ENCODE assay signal across 23 cellular contexts in genomic region chr2:84306361-84306760, GRCh38.
"Had no signal": no experiment of that assay in that cellular context is flagged by ENCODE, and none has a peak within 500 bp of the region (broad histone marks: within the 10 kb centered on the region; RNA-seq: fewer than 3 reads in every experiment).

No MANE protein-coding gene starts in this region.

- ATAC-seq: esophagus mucosa; mucosa of descending colon; natural killer cell treated with Interleukin-12 subunit alpha and Interleukin-12 subunit beta and Interleukin-15 and Interleukin-18, amount 100 ng/mL, for 72 hours; right cardiac atrium; upper lobe of right lung had no signal

- H3K36me3 Mint-ChIP-seq: activated naive CD4-positive, alpha-beta T cell treated with anti-CD3 and anti-CD28 coated beads, Interleukin-2, amount 10 ng/mL, durations not matched to agents 7 days and 5 days; activated naive CD8-positive, alpha-beta T cell treated with anti-CD3 and anti-CD28 coated beads, Interleukin-2, amount 10 ng/mL, durations not matched to agents 7 days and 5 days had no signal

- H3K4me3 ChIP-seq: left ventricle myocardium inferior, lung, mucosa of descending colon, spleen, suprapubic skin, tibial artery, upper lobe of right lung had no signal

- H3K27ac Mint-ChIP-seq: activated CD4-positive, alpha-beta memory T cell treated with anti-CD3 and anti-CD28 coated beads, Interleukin-2, amount 10 ng/mL, durations not matched to agents 7 days and 5 days; activated CD4-positive, alpha-beta T cell treated with anti-CD3 and anti-CD28 coated beads, Interleukin-2, amount 10 ng/mL, durations not matched to agents 7 days and 5 days; activated naive CD4-positive, alpha-beta T cell treated with anti-CD3 and anti-CD28 coated beads, Interleukin-2, amount 10 ng/mL, durations not matched to agents 7 days and 5 days; activated naive CD8-positive, alpha-beta T cell treated with anti-CD3 and anti-CD28 coated beads, Interleukin-2, amount 10 ng/mL, durations not matched to agents 7 days and 5 days; activated T-cell treated with anti-CD3 and anti-CD28 coated beads, Interleukin-2, amount 50 U/mL, for 24 hours; natural killer cell treated with Interleukin-12 subunit alpha and Interleukin-12 subunit beta and Interleukin-15 and Interleukin-18, amount 100 ng/mL, for 72 hours had no signal

- H3K36me3 ChIP-seq: brain microvascular endothelial cell, left ventricle myocardium inferior, spleen, suprapubic skin, tibial artery, upper lobe of right lung had no signal

- H3K9me3 ChIP-seq: suprapubic skin, upper lobe of right lung had no signal

- DNase-seq: activated CD4-positive, alpha-beta memory T cell treated with anti-CD3 and anti-CD28 coated beads, Interleukin-2, amount 10 ng/mL, durations not matched to agents 7 days and 5 days; activated CD4-positive, alpha-beta T cell treated with anti-CD3 and anti-CD28 coated beads for 1 hour; activated CD4-positive, alpha-beta T cell treated with anti-CD3 and anti-CD28 coated beads, Interleukin-2, amount 10 ng/mL, durations not matched to agents 7 days and 5 days; activated CD8-positive, alpha-beta memory T cell treated with anti-CD3 and anti-CD28 coated beads, Interleukin-2, amount 50 U/mL, for 48 hours; activated gamma-delta T cell; activated naive CD4-positive, alpha-beta T cell treated with anti-CD3 and anti-CD28 coated beads, Interleukin-2, amount 10 ng/mL, durations not matched to agents 7 days and 5 days; activated naive CD8-positive, alpha-beta T cell treated with anti-CD3 and anti-CD28 coated beads, Interleukin-2, amount 10 ng/mL, durations not matched to agents 7 days and 5 days; activated T-cell treated with anti-CD3 and anti-CD28 coated beads, Interleukin-2, amount 50 U/mL, for 24 hours; amniotic stem cell; brain microvascular endothelial cell; foreskin fibroblast; left ventricle myocardium inferior; mucosa of descending colon; posterior cingulate gyrus; right cardiac atrium; spleen; stimulated activated naive CD4-positive, alpha-beta T cell; tibial artery; upper lobe of right lung had no signal

- H3K4me3 Mint-ChIP-seq: activated CD4-positive, alpha-beta memory T cell treated with anti-CD3 and anti-CD28 coated beads, Interleukin-2, amount 10 ng/mL, durations not matched to agents 7 days and 5 days; activated CD4-positive, alpha-beta T cell treated with anti-CD3 and anti-CD28 coated beads, Interleukin-2, amount 10 ng/mL, durations not matched to agents 7 days and 5 days; activated naive CD4-positive, alpha-beta T cell treated with anti-CD3 and anti-CD28 coated beads, Interleukin-2, amount 10 ng/mL, durations not matched to agents 7 days and 5 days; activated naive CD8-positive, alpha-beta T cell treated with anti-CD3 and anti-CD28 coated beads, Interleukin-2, amount 10 ng/mL, durations not matched to agents 7 days and 5 days; activated T-cell treated with anti-CD3 and anti-CD28 coated beads, Interleukin-2, amount 50 U/mL, for 24 hours; natural killer cell treated with Interleukin-12 subunit alpha and Interleukin-12 subunit beta and Interleukin-15 and Interleukin-18, amount 100 ng/mL, for 72 hours had no signal

- H3K9me3 Mint-ChIP-seq: activated CD4-positive, alpha-beta memory T cell treated with anti-CD3 and anti-CD28 coated beads, Interleukin-2, amount 10 ng/mL, durations not matched to agents 7 days and 5 days; activated CD4-positive, alpha-beta T cell treated with anti-CD3 and anti-CD28 coated beads, Interleukin-2, amount 10 ng/mL, durations not matched to agents 7 days and 5 days had no signal

- H3K4me1 ChIP-seq: left ventricle myocardium inferior, spleen, suprapubic skin, tibial artery, upper lobe of right lung had no signal

- H3K27me3 ChIP-seq: brain microvascular endothelial cell, suprapubic skin, tibial artery, upper lobe of right lung had no signal

- H3K4me1 Mint-ChIP-seq: activated CD4-positive, alpha-beta memory T cell treated with anti-CD3 and anti-CD28 coated beads, Interleukin-2, amount 10 ng/mL, durations not matched to agents 7 days and 5 days; activated CD4-positive, alpha-beta T cell treated with anti-CD3 and anti-CD28 coated beads, Interleukin-2, amount 10 ng/mL, durations not matched to agents 7 days and 5 days; activated naive CD4-positive, alpha-beta T cell treated with anti-CD3 and anti-CD28 coated beads, Interleukin-2, amount 10 ng/mL, durations not matched to agents 7 days and 5 days; activated naive CD8-positive, alpha-beta T cell treated with anti-CD3 and anti-CD28 coated beads, Interleukin-2, amount 10 ng/mL, durations not matched to agents 7 days and 5 days had no signal

- H3K27ac ChIP-seq: brain microvascular endothelial cell, left ventricle myocardium inferior, spleen, suprapubic skin, tibial artery, upper lobe of right lung had no signal
